13 cellular contexts compared by ENCODE assay signal in the genomic region with DNA sequence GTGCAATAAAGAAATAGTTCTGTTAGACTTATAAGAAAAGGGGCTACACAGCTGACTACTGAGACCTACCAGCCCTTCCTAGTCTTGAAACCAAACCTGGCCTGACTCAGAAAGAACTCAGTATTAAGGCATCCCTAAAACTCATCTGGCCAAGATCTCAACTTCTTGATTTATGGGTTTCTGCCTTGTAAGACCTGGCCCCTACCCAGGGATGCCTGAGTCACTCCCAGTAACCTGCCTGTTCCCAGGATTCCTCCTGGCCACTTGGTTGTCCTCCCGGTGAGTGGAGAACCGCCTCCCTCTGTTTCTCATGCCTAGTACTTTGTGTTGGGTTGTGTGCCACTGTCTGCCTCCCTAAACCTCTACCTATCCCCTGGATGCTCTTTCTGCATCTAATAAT.
DNase-seq lines count a peak whose midpoint lies in the region; ATAC-seq and TF ChIP-seq lines count a peak whose summit lies in the region.
"Had no signal": no experiment of that assay in that cellular context is flagged by ENCODE, and none has a peak within 500 bp of the region (broad histone marks: within the 10 kb centered on the region; RNA-seq: fewer than 3 reads in every experiment).

No MANE protein-coding gene starts in this region.

- BruUV-seq in Panc1 (replicated peaks; lab: Mats Ljungman, UMichigan), result no TSS peak

- ATAC-seq in Panc1, result no peak
- peak; percentile 89 for ATAC-seq in esophagus mucosa
- ATAC-seq in GM18498 (IDR thresholded peaks at IDR 0.05; ENCODE audit: unreplicated experiment), result no peak
- ATAC-seq in HG02884 (IDR thresholded peaks at IDR 0.05; ENCODE audit: unreplicated experiment), result no peak

- H3K27ac ChIP-seq in Panc1 (ENCODE audit: low read length) (peak overlapping the region; percentile 77; the same call in 1 of the 2 replicates), skin epidermis (peak overlapping the region in 11 of 21 experiments; percentile 22 to 80 (median 46))
- H3K27ac ChIP-seq: 22Rv1, coronary artery, Peyer's patch had no signal

- peak; percentile 12 for DNase-seq in DMS 273 (lab: John Stamatoyannopoulos, UW; ENCODE audit: unreplicated experiment)
- DNase-seq in DMS 273 treated with DMSO at 0.1 percent for 48 hours (lab: John Stamatoyannopoulos, UW), result no peak
- DNase-seq in Panc1 (ENCODE audit: low read depth, low spot score), result no peak
- DNase-seq in effector CD8-positive, alpha-beta T cell (lab: John Stamatoyannopoulos, UW), result no peak
- DNase-seq: KG1, NCI-H2171, Peyer's patch had no signal

- H3K4me3 ChIP-seq in Panc1 (ENCODE audit: low read depth in 2 of 2, low read length in 2 of 2) (no peak overlapping the region), skin epidermis (no peak overlapping the region)
- H3K4me3 ChIP-seq: coronary artery, Peyer's patch had no signal

- in situ Hi-C loops in Panc1 (cut with HindIII; ENCODE audit: low pct_unique_long_range_greater_than_20kb, low sequenced_read_pairs), result no loop called here

- TF ChIP-seq CTCF in Panc1 (IDR thresholded peaks at IDR 0.05), result no peak

- H3K4me1 ChIP-seq in Panc1 (ENCODE audit: control insufficient read depth, insufficient read depth, low read length), result peaks cover 23% of the 10 kb centered on the region

- CTCF ChIA-PET in Panc1 (lab: Charles Lee), result no interaction called here

- no peaks in the 10 kb centered on the region for H3K9me3 ChIP-seq in Panc1 (ENCODE audit: control insufficient read depth, insufficient read depth, low read depth, low read length)
- H3K9me3 ChIP-seq: Peyer's patch had no signal

- POLR2A ChIA-PET in Panc1 (lab: Charles Lee), result no interaction called here

- H3K27me3 ChIP-seq in Panc1 (ENCODE audit: control insufficient read depth, insufficient read depth, low read length), result no peaks in the 10 kb centered on the region
- H3K27me3 ChIP-seq: Peyer's patch had no signal

- intact Hi-C loops in Panc1 (cut with micrococcal nuclease; ENCODE audit: unreplicated experiment), result no loop called here

- no peaks in the 10 kb centered on the region for H3K36me3 ChIP-seq in Panc1 (ENCODE audit: control insufficient read depth, insufficient read depth, low read length)
- H3K36me3 ChIP-seq: Peyer's patch had no signal
